In genomic region chr7:121109145-121109544, GRCh38 we compare ENCODE assay signal across 19 cellular contexts.
"Had no signal": no experiment of that assay in that cellular context is flagged by ENCODE, and none has a peak within 500 bp of the region (broad histone marks: within the 10 kb centered on the region; RNA-seq: fewer than 3 reads in every experiment).

No MANE protein-coding gene starts in this region.

- H3K36me3 Mint-ChIP-seq: activated naive CD4-positive, alpha-beta T cell treated with anti-CD3 and anti-CD28 coated beads, Interleukin-2, amount 50 U/mL, for 72 hours; memory B cell; natural killer cell treated with Interleukin-12 subunit alpha and Interleukin-12 subunit beta and Interleukin-15 and Interleukin-18, amount 100 ng/mL, for 72 hours; stimulated activated memory B cell treated with anti-CD40 and anti-IgM and Interleukin-4, amounts not matched to agents 10 μg/mL and 1 μg/mL and 100 μg/mL, for 72 hours had no signal

- H3K79me2 ChIP-seq: hepatocyte had no signal

- H3K27me3 Mint-ChIP-seq: memory B cell; natural killer cell treated with Interleukin-12 subunit alpha and Interleukin-12 subunit beta and Interleukin-15 and Interleukin-18, amount 100 ng/mL, for 72 hours; stimulated activated memory B cell treated with anti-CD40 and anti-IgM and Interleukin-4, amounts not matched to agents 10 μg/mL and 1 μg/mL and 100 μg/mL, for 72 hours had no signal

- ATAC-seq: activated naive CD4-positive, alpha-beta T cell treated with anti-CD3 and anti-CD28 coated beads, Interleukin-2, amount 50 U/mL, for 72 hours; natural killer cell treated with Interleukin-12 subunit alpha and Interleukin-12 subunit beta and Interleukin-15 and Interleukin-18, amount 100 ng/mL, for 72 hours; sciatic nerve; stimulated activated memory B cell treated with anti-CD40 and anti-IgM and Interleukin-4, amounts not matched to agents 10 μg/mL and 1 μg/mL and 100 μg/mL, for 72 hours had no signal

- H3K4me3 ChIP-seq: ascending aorta, hepatocyte, smooth muscle cell, stomach, suprapubic skin, tibial nerve had no signal

- H3K4me3 Mint-ChIP-seq: memory B cell; natural killer cell treated with Interleukin-12 subunit alpha and Interleukin-12 subunit beta and Interleukin-15 and Interleukin-18, amount 100 ng/mL, for 72 hours; stimulated activated memory B cell treated with anti-CD40 and anti-IgM and Interleukin-4, amounts not matched to agents 10 μg/mL and 1 μg/mL and 100 μg/mL, for 72 hours had no signal

- H3K27ac Mint-ChIP-seq: activated naive CD4-positive, alpha-beta T cell treated with anti-CD3 and anti-CD28 coated beads, Interleukin-2, amount 50 U/mL, for 72 hours; memory B cell; natural killer cell treated with Interleukin-12 subunit alpha and Interleukin-12 subunit beta and Interleukin-15 and Interleukin-18, amount 100 ng/mL, for 72 hours; stimulated activated memory B cell treated with anti-CD40 and anti-IgM and Interleukin-4, amounts not matched to agents 10 μg/mL and 1 μg/mL and 100 μg/mL, for 72 hours had no signal

- H3K4me1 Mint-ChIP-seq: memory B cell; stimulated activated memory B cell treated with anti-CD40 and anti-IgM and Interleukin-4, amounts not matched to agents 10 μg/mL and 1 μg/mL and 100 μg/mL, for 72 hours had no signal

- H2AFZ ChIP-seq: hepatocyte had no signal

- FAIRE-seq: urothelium cell line had no signal

- H3K9me3 ChIP-seq: ascending aorta, stomach, suprapubic skin, tibial nerve had no signal

- H3K27ac ChIP-seq: ascending aorta, hepatocyte, stomach, suprapubic skin, tibial nerve, WERI-Rb-1 had no signal

- H3K27me3 ChIP-seq: ascending aorta, hepatocyte, stomach, suprapubic skin, tibial nerve had no signal

- H3K4me1 ChIP-seq: ascending aorta, stomach, suprapubic skin had no signal

- H3K36me3 ChIP-seq: stomach, suprapubic skin, tibial nerve, WERI-Rb-1 had no signal

- H3K9me3 Mint-ChIP-seq: activated naive CD4-positive, alpha-beta T cell treated with anti-CD3 and anti-CD28 coated beads, Interleukin-2, amount 50 U/mL, for 72 hours; memory B cell; natural killer cell treated with Interleukin-12 subunit alpha and Interleukin-12 subunit beta and Interleukin-15 and Interleukin-18, amount 100 ng/mL, for 72 hours; stimulated activated memory B cell treated with anti-CD40 and anti-IgM and Interleukin-4, amounts not matched to agents 10 μg/mL and 1 μg/mL and 100 μg/mL, for 72 hours had no signal

- DNase-seq: activated CD4-positive, alpha-beta T cell treated with anti-CD3 and anti-CD28 coated beads for 1 hour; activated T-cell treated with anti-CD3 and anti-CD28 coated beads, Interleukin-2, amount 50 U/mL, for 1 hour; glutamatergic neuron; occipital lobe; posterior cingulate gyrus; stimulated activated CD4-positive, alpha-beta T cell treated with anti-CD3 and anti-CD28 coated beads, Interleukin-15, amount 100 ng/mL, for 24 hours; stomach; WERI-Rb-1 had no signal

- H3K4me2 ChIP-seq: hepatocyte, smooth muscle cell had no signal
